ENCODE assay signal across 1 cellular context in genomic region chr5:31581498-31582099, GRCh38.
TF ChIP-seq lines count a peak whose summit lies in the region.

No MANE protein-coding gene starts in this region.

TF ChIP-seq in H1, 55 proteins besides CTCF, POLR2A, EP300 and RAD21 (continued from another document):
- TF ChIP-seq ZNF274 (IDR thresholded peaks at IDR 0.05; ENCODE audit: borderline replicate concordance, extremely low read depth, low read length) (no peak), BRCA1 (IDR thresholded peaks at IDR 0.05; ENCODE audit: low read depth, low read length) (no peak), TAF1 (IDR thresholded peaks at IDR 0.05; ENCODE audit: low read depth, low read length) (no peak), YY1 (IDR thresholded peaks at IDR 0.05; ENCODE audit: low read depth, low read length) (no peak), SP2 (IDR thresholded peaks at IDR 0.05; ENCODE audit: low read length) (no peak), CHD2 (IDR thresholded peaks at IDR 0.05; ENCODE audit: low read length) (no peak), CHD1 (IDR thresholded peaks at IDR 0.05; ENCODE audit: low read depth, low read length) (no peak), GABPA (IDR thresholded peaks at IDR 0.05; ENCODE audit: borderline replicate concordance, insufficient read depth, low read length) (no peak), SAP30 (IDR thresholded peaks at IDR 0.05; ENCODE audit: insufficient read depth, insufficient replicate concordance, low read length) (no peak), MAX (IDR thresholded peaks at IDR 0.05) (no peak)
TF ChIP-seq in H1: peak in this region for 0.
